In the genomic region with DNA sequence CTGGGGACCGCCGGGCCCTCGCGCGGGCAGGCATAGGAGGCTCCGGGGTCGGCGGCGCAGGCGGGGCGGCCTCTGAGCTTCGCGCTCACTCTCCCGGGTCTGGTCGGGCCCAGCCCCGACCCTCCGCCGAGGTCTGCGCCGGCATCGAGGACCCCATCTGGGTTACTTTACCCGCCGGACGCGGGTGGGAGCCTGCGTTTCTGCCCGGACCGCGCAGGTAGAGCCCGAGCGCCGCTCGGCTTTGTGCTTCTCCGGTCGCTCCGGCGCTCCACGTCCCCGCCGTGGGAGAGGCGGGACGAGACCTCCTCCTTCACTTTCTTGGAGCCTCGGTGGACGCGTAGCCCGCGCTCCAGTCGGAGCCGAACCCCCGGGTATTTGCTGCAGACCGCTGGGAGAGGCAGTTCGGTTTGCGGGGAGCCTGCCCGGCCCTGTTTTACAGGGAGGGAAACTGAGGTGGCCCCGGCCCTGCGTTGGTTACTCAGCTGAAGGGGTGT, we compare ENCODE assay signal across 8 cellular contexts.
DNase-seq lines count a peak whose midpoint lies in the region; ATAC-seq and TF ChIP-seq lines count a peak whose summit lies in the region.

No MANE protein-coding gene starts in this region.

- no peak overlapping the region for H3K27ac Mint-ChIP-seq in activated CD4-positive, alpha-beta memory T cell treated with anti-CD3 and anti-CD28 coated beads for 36 hours

- peaks cover 57% of the 10 kb centered on the region for H3K27me3 Mint-ChIP-seq in activated CD4-positive, alpha-beta memory T cell treated with anti-CD3 and anti-CD28 coated beads for 36 hours

- POLR2A ChIA-PET in activated CD4-positive, alpha-beta memory T cell treated with anti-CD3 and anti-CD28 coated beads for 36 hours (lab: Charles Lee) = no interaction called here

- peak overlapping the region; percentile 49 for H3K4me3 Mint-ChIP-seq in activated CD4-positive, alpha-beta memory T cell treated with anti-CD3 and anti-CD28 coated beads for 36 hours

- CTCF ChIA-PET in activated CD4-positive, alpha-beta memory T cell treated with anti-CD3 and anti-CD28 coated beads for 36 hours (lab: Charles Lee) = interaction anchor here (1.0 kb wide), 1 partner anchor 413 kb away, joined by 3 read pairs; no protein-coding TSS in a partner anchor

- H3K9me3 Mint-ChIP-seq in activated CD4-positive, alpha-beta memory T cell treated with anti-CD3 and anti-CD28 coated beads for 36 hours = no peaks in the 10 kb centered on the region

- H3K36me3 Mint-ChIP-seq in activated CD4-positive, alpha-beta memory T cell treated with anti-CD3 and anti-CD28 coated beads for 36 hours = no peaks in the 10 kb centered on the region

- intact Hi-C loops in activated CD4-positive, alpha-beta memory T cell treated with anti-CD3 and anti-CD28 coated beads for 36 hours (cut with micrococcal nuclease) = loop anchor here (5.0 kb wide), 2 partner anchors 61 to 76 kb away; partner anchors contain the start of gene FBXL14
- intact Hi-C loops in left cardiac atrium (cut with DNase I) = no loop called here

- no peak for TF ChIP-seq CTCF in GM20000 (IDR thresholded peaks at IDR 0.05; ENCODE audit: extremely low read depth, missing control alignments)

- DNase-seq in GM20000 (ENCODE audit: low spot score) = peak; percentile 59
- DNase-seq in activated CD4-positive, alpha-beta memory T cell treated with anti-CD3 and anti-CD28 coated beads for 36 hours = no peak
- DNase-seq in left cardiac atrium = no peak
- DNase-seq in skeletal muscle cell (ENCODE audit: low read depth) = no peak
- no peak for DNase-seq in activated CD4-positive, CD25-positive, alpha-beta regulatory T cell treated with anti-CD3 and anti-CD28 coated beads, Interleukin-2, amount 50 U/mL, for 72 hours
- DNase-seq in KG1 (lab: John Stamatoyannopoulos, UW) = no peak
- no peak for DNase-seq in D341Med (ENCODE audit: low spot score)

- peak overlapping the region; percentile 72 for H3K4me3 ChIP-seq in skeletal muscle cell (ENCODE audit: low read depth, low read length)

- H3K4me1 Mint-ChIP-seq in activated CD4-positive, alpha-beta memory T cell treated with anti-CD3 and anti-CD28 coated beads for 36 hours (ENCODE audit: low read depth) = peaks cover 29% of the 10 kb centered on the region

- peak; percentile 20 to 39 for ATAC-seq in left cardiac atrium
- ATAC-seq in HG03378 (IDR thresholded peaks at IDR 0.05; ENCODE audit: unreplicated experiment) = no peak
